ENCODE assay signal across 20 cellular contexts in the genomic region with DNA sequence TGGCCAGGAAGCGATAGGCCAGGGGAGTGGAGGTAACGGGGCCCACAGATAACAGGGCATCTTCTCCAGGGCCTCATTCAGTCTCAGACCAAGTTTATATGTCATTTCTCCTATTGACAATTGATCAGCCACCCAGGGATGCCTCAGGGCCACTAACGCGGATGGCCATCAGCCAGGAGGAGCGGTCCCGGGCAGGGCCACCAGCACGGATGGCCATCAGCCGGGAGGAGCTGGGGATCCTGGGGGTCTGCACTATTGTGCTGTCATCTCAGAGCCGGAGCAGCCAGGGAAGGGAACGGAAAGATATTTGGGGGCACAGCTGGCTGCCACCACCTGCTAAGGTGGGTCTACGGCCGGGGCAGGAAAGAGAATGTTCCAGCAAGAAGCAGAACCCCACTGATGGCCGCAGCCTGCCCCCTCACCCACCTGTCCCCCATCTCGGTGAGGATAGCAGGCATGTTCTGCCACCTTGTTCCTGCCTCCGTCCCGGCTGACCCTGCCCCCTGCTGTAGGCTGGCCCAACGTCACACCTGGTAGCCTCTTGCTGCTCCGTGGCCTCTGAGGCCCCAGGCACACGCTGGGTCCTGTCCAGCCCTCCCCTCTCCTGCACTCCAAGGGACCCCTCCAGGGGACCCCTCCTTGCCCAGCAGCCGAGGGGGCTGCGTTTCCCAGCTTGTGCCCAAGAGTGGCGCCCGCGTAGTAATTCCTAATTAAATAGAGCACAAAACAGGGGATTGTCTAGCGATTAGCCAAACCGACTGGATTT.
"Had no signal": no experiment of that assay in that cellular context is flagged by ENCODE, and none has a peak within 500 bp of the region (broad histone marks: within the 10 kb centered on the region; RNA-seq: fewer than 3 reads in every experiment).

No MANE protein-coding gene starts in this region.

- H3K27me3 ChIP-seq: gastrocnemius medialis had no signal

- H3K36me3 ChIP-seq: esophagus muscularis mucosa, gastrocnemius medialis, heart right ventricle, neutrophil, thoracic aorta, transverse colon had no signal

- ATAC-seq: effector memory CD8-positive, alpha-beta T cell; gastrocnemius medialis; heart right ventricle; naive thymus-derived CD4-positive, alpha-beta T cell; psoas muscle; sciatic nerve; stimulated activated naive B cell treated with anti-CD40 and anti-IgM and Interleukin-4, amounts not matched to agents 10 μg/mL and 1 μg/mL and 100 μg/mL, for 72 hours; stimulated activated naive CD8-positive, alpha-beta T cell treated with anti-CD3 and anti-CD28 coated beads, Interleukin-15, amount 100 ng/mL, for 72 hours had no signal

- H3K27ac ChIP-seq: epithelial cell of prostate, esophagus muscularis mucosa, gastrocnemius medialis, heart right ventricle, neutrophil, psoas muscle, thoracic aorta, transverse colon had no signal

- DNase-seq: effector memory CD8-positive, alpha-beta T cell; gastrocnemius medialis; heart right ventricle; kidney glomerular epithelial cell; mammary epithelial cell; naive thymus-derived CD4-positive, alpha-beta T cell; nephron progenitor cell; psoas muscle; retina; stimulated activated CD4-positive, alpha-beta T cell treated with anti-CD3 and anti-CD28 coated beads, Interleukin-2, amount 100 ng/mL, for 24 hours; stimulated activated CD4-positive, alpha-beta T cell treated with anti-CD3 and anti-CD28 coated beads, Interleukin-4, amount 100 ng/mL, for 4 hours; stimulated activated naive B cell treated with anti-CD40 and anti-IgM and Interleukin-4, amounts not matched to agents 10 μg/mL and 1 μg/mL and 100 μg/mL, for 72 hours; stimulated activated naive CD8-positive, alpha-beta T cell treated with anti-CD3 and anti-CD28 coated beads, Interleukin-15, amount 100 ng/mL, for 72 hours; transverse colon had no signal

- H3K4me3 ChIP-seq: esophagus muscularis mucosa, gastrocnemius medialis, heart right ventricle, psoas muscle, thoracic aorta, transverse colon had no signal

- FAIRE-seq: islet of Langerhans had no signal

- H3K9me3 ChIP-seq: esophagus muscularis mucosa, gastrocnemius medialis, heart right ventricle, neutrophil, psoas muscle, thoracic aorta, transverse colon had no signal
